In the genomic region with DNA sequence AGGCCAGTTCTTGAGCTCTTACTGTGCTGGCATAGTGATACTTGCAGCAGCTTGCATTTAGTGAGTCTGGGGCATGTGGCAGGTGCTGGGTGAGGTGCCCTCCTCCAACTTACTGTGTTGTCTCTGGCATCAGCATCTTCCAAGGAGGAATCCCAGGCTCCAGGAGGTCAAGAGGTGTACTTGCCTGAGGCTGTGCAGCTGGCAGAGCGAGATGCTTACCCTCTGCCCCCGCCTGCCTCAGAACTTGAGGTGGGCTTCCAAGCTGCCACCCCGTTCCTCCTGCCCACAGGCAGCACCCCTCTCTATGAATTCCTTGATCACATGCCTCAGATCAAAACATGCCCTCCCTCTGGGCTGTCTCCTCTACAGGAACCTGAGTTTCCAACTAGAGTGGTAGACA, we compare ENCODE assay signal across 29 cellular contexts.
"Had no signal": no experiment of that assay in that cellular context is flagged by ENCODE, and none has a peak within 500 bp of the region (broad histone marks: within the 10 kb centered on the region; RNA-seq: fewer than 3 reads in every experiment).

No MANE protein-coding gene starts in this region.

- H3K9me3 ChIP-seq: esophagus muscularis mucosa, gastrocnemius medialis, heart right ventricle had no signal

- H3K4me1 Mint-ChIP-seq: activated T-helper 17 cell treated with anti-CD3 and anti-CD28 coated beads, Interleukin-2, amount 50 U/mL, for 72 hours had no signal

- H3K4me1 ChIP-seq: foreskin keratinocyte had no signal

- H3K27ac Mint-ChIP-seq: activated CD4-positive, alpha-beta memory T cell treated with anti-CD3 and anti-CD28 coated beads for 36 hours; activated CD4-positive, alpha-beta T cell treated with anti-CD3 and anti-CD28 coated beads for 36 hours; activated CD4-positive, alpha-beta T cell treated with anti-CD3 and anti-CD28 coated beads, Interleukin-2, amount 10 ng/mL, durations not matched to agents 24 days and 14 days; activated CD8-positive, alpha-beta T cell treated with anti-CD3 and anti-CD28 coated beads, Interleukin-2, amount 10 ng/mL, durations not matched to agents 7 days and 5 days; activated naive CD8-positive, alpha-beta T cell; activated T-helper 17 cell treated with anti-CD3 and anti-CD28 coated beads, Interleukin-2, amount 50 U/mL, for 72 hours; T-helper 1 cell treated with Interleukin-12 subunit alpha and Interleukin-12 subunit beta and Interleukin-4 antibody, amounts not matched to agents 30 μg/mL and 1 μg/mL, for 36 hours; T-helper 2 cell treated with Interferon-gamma antibody and Interleukin-4, amounts not matched to agents 5 μg/mL and 100 μg/mL, for 36 hours had no signal

- DNase-seq: activated CD4-positive, alpha-beta memory T cell treated with anti-CD3 and anti-CD28 coated beads for 36 hours; activated CD4-positive, alpha-beta T cell treated with anti-CD3 and anti-CD28 coated beads for 36 hours; activated CD4-positive, alpha-beta T cell treated with anti-CD3 and anti-CD28 coated beads, Interleukin-2, amount 10 ng/mL, durations not matched to agents 24 days and 14 days; activated CD4-positive, CD25-positive, alpha-beta regulatory T cell; activated CD4-positive, CD25-positive, alpha-beta regulatory T cell treated with anti-CD3 and anti-CD28 coated beads, Interleukin-2, amount 50 U/mL, for 72 hours; activated CD8-positive, alpha-beta T cell treated with anti-CD3 and anti-CD28 coated beads, Interleukin-2, amount 10 ng/mL, durations not matched to agents 7 days and 5 days; activated effector memory CD4-positive, alpha-beta T cell treated with Interleukin-2 at 50 U/mL for 16 hours; activated gamma-delta T cell treated with Interleukin-2 at 50 U/mL for 16 hours; activated naive CD4-positive, alpha-beta T cell treated with anti-CD3 and anti-CD28 coated beads, Interleukin-2, amount 50 U/mL, for 16 hours; activated naive CD4-positive, alpha-beta T cell treated with Interleukin-2 at 50 U/mL for 16 hours; activated T-cell treated with anti-CD3 and anti-CD28 coated beads, Interleukin-2, amount 50 U/mL, for 4 hours; amniotic stem cell; anterior cingulate cortex; brain microvascular endothelial cell; caudate nucleus; cortex of kidney; dermis blood vessel endothelial cell; effector CD4-positive, alpha-beta T cell; effector memory CD8-positive, alpha-beta T cell; erythroblast; foreskin keratinocyte; gastrocnemius medialis; heart right ventricle; T1000 had no signal

- H3K27me3 ChIP-seq: brain microvascular endothelial cell, esophagus muscularis mucosa, foreskin keratinocyte, gastrocnemius medialis, heart right ventricle had no signal

- H3K4me3 ChIP-seq: esophagus muscularis mucosa, gastrocnemius medialis, heart right ventricle had no signal

- H3K27ac ChIP-seq: brain microvascular endothelial cell, esophagus muscularis mucosa, foreskin keratinocyte, gastrocnemius medialis, heart right ventricle had no signal

- H3K4me3 Mint-ChIP-seq: activated CD4-positive, alpha-beta memory T cell treated with anti-CD3 and anti-CD28 coated beads for 36 hours; activated CD4-positive, alpha-beta T cell treated with anti-CD3 and anti-CD28 coated beads for 36 hours; activated CD4-positive, alpha-beta T cell treated with anti-CD3 and anti-CD28 coated beads, Interleukin-2, amount 10 ng/mL, durations not matched to agents 24 days and 14 days; activated CD8-positive, alpha-beta T cell treated with anti-CD3 and anti-CD28 coated beads, Interleukin-2, amount 10 ng/mL, durations not matched to agents 7 days and 5 days; activated naive CD8-positive, alpha-beta T cell; activated T-cell treated with anti-CD3 and anti-CD28 coated beads, Interleukin-2, amount 50 U/mL, for 4 hours; activated T-helper 17 cell treated with anti-CD3 and anti-CD28 coated beads, Interleukin-2, amount 50 U/mL, for 72 hours; effector memory CD8-positive, alpha-beta T cell; T-helper 1 cell treated with Interleukin-12 subunit alpha and Interleukin-12 subunit beta and Interleukin-4 antibody, amounts not matched to agents 30 μg/mL and 1 μg/mL, for 36 hours; T-helper 2 cell treated with Interferon-gamma antibody and Interleukin-4, amounts not matched to agents 5 μg/mL and 100 μg/mL, for 36 hours had no signal

- H3K36me3 Mint-ChIP-seq: activated CD4-positive, alpha-beta memory T cell treated with anti-CD3 and anti-CD28 coated beads for 36 hours; activated naive CD8-positive, alpha-beta T cell had no signal

- H3K36me3 ChIP-seq: brain microvascular endothelial cell, gastrocnemius medialis, heart right ventricle had no signal

- H3K27me3 Mint-ChIP-seq: activated CD4-positive, alpha-beta memory T cell treated with anti-CD3 and anti-CD28 coated beads for 36 hours; activated CD4-positive, alpha-beta T cell treated with anti-CD3 and anti-CD28 coated beads for 36 hours; activated CD4-positive, alpha-beta T cell treated with anti-CD3 and anti-CD28 coated beads, Interleukin-2, amount 10 ng/mL, durations not matched to agents 24 days and 14 days; activated naive CD8-positive, alpha-beta T cell; activated T-helper 17 cell treated with anti-CD3 and anti-CD28 coated beads, Interleukin-2, amount 50 U/mL, for 72 hours; effector memory CD8-positive, alpha-beta T cell had no signal

- ATAC-seq: activated CD4-positive, alpha-beta T cell treated with anti-CD3 and anti-CD28 coated beads for 36 hours; activated CD8-positive, alpha-beta T cell treated with anti-CD3 and anti-CD28 coated beads, Interleukin-2, amount 10 ng/mL, durations not matched to agents 7 days and 5 days; activated T-cell treated with anti-CD3 and anti-CD28 coated beads, Interleukin-2, amount 50 U/mL, for 4 hours; activated T-helper 17 cell treated with anti-CD3 and anti-CD28 coated beads, Interleukin-2, amount 50 U/mL, for 72 hours; effector memory CD8-positive, alpha-beta T cell; foreskin keratinocyte; gastrocnemius medialis; heart right ventricle had no signal

- H3K9me3 Mint-ChIP-seq: activated CD4-positive, alpha-beta memory T cell treated with anti-CD3 and anti-CD28 coated beads for 36 hours; activated CD4-positive, alpha-beta T cell treated with anti-CD3 and anti-CD28 coated beads, Interleukin-2, amount 10 ng/mL, durations not matched to agents 24 days and 14 days; activated T-cell treated with anti-CD3 and anti-CD28 coated beads, Interleukin-2, amount 50 U/mL, for 4 hours; activated T-helper 17 cell treated with anti-CD3 and anti-CD28 coated beads, Interleukin-2, amount 50 U/mL, for 72 hours; effector memory CD8-positive, alpha-beta T cell; T-helper 1 cell treated with Interleukin-12 subunit alpha and Interleukin-12 subunit beta and Interleukin-4 antibody, amounts not matched to agents 30 μg/mL and 1 μg/mL, for 36 hours; T-helper 2 cell treated with Interferon-gamma antibody and Interleukin-4, amounts not matched to agents 5 μg/mL and 100 μg/mL, for 36 hours had no signal
